In genomic region chr7:13024323-13024722, GRCh38 we compare ENCODE assay signal across 20 cellular contexts.
"Had no signal": no experiment of that assay in that cellular context is flagged by ENCODE, and none has a peak within 500 bp of the region (broad histone marks: within the 10 kb centered on the region; RNA-seq: fewer than 3 reads in every experiment).

No MANE protein-coding gene starts in this region.

- H3K79me2 ChIP-seq: parathyroid adenoma had no signal

- H3K4me3 Mint-ChIP-seq: activated CD4-positive, alpha-beta memory T cell treated with anti-CD3 and anti-CD28 coated beads for 36 hours; activated CD8-positive, alpha-beta memory T cell treated with anti-CD3 and anti-CD28 coated beads, Interleukin-2, amount 10 ng/mL, durations not matched to agents 7 days and 5 days; activated naive CD4-positive, alpha-beta T cell treated with anti-CD3 and anti-CD28 coated beads, Interleukin-2, amount 10 ng/mL, durations not matched to agents 7 days and 5 days; memory B cell; naive thymus-derived CD4-positive, alpha-beta T cell; stimulated activated naive B cell treated with anti-CD40 and anti-IgM and Interleukin-4, amounts not matched to agents 10 μg/mL and 1 μg/mL and 100 μg/mL, for 72 hours; T-cell had no signal

- H3K27me3 Mint-ChIP-seq: activated CD4-positive, alpha-beta memory T cell treated with anti-CD3 and anti-CD28 coated beads for 36 hours; activated CD8-positive, alpha-beta memory T cell treated with anti-CD3 and anti-CD28 coated beads, Interleukin-2, amount 10 ng/mL, durations not matched to agents 7 days and 5 days; activated naive CD4-positive, alpha-beta T cell treated with anti-CD3 and anti-CD28 coated beads, Interleukin-2, amount 10 ng/mL, durations not matched to agents 7 days and 5 days had no signal

- H3K27ac ChIP-seq: ascending aorta, left lung, neutrophil, parathyroid adenoma had no signal

- ATAC-seq: activated CD8-positive, alpha-beta memory T cell treated with anti-CD3 and anti-CD28 coated beads, Interleukin-2, amount 10 ng/mL, durations not matched to agents 7 days and 5 days; left lung; mucosa of descending colon; naive thymus-derived CD4-positive, alpha-beta T cell; stimulated activated naive B cell treated with anti-CD40 and anti-IgM and Interleukin-4, amounts not matched to agents 10 μg/mL and 1 μg/mL and 100 μg/mL, for 72 hours; T-cell had no signal

- H3K4me1 ChIP-seq: ascending aorta, left lung, parathyroid adenoma, uterus had no signal

- H3K36me3 ChIP-seq: ascending aorta, left lung, neutrophil, tibial nerve, uterus had no signal

- FAIRE-seq: bronchial epithelial cell, keratinocyte had no signal

- H3K4me1 Mint-ChIP-seq: activated CD8-positive, alpha-beta memory T cell treated with anti-CD3 and anti-CD28 coated beads, Interleukin-2, amount 10 ng/mL, durations not matched to agents 7 days and 5 days; activated naive CD4-positive, alpha-beta T cell treated with anti-CD3 and anti-CD28 coated beads, Interleukin-2, amount 10 ng/mL, durations not matched to agents 7 days and 5 days; memory B cell; naive thymus-derived CD4-positive, alpha-beta T cell; stimulated activated naive B cell treated with anti-CD40 and anti-IgM and Interleukin-4, amounts not matched to agents 10 μg/mL and 1 μg/mL and 100 μg/mL, for 72 hours; T-cell had no signal

- H3K27ac Mint-ChIP-seq: activated CD4-positive, alpha-beta memory T cell treated with anti-CD3 and anti-CD28 coated beads for 36 hours; activated CD8-positive, alpha-beta memory T cell treated with anti-CD3 and anti-CD28 coated beads, Interleukin-2, amount 10 ng/mL, durations not matched to agents 7 days and 5 days; activated naive CD4-positive, alpha-beta T cell treated with anti-CD3 and anti-CD28 coated beads, Interleukin-2, amount 10 ng/mL, durations not matched to agents 7 days and 5 days; memory B cell; naive thymus-derived CD4-positive, alpha-beta T cell; stimulated activated naive B cell treated with anti-CD40 and anti-IgM and Interleukin-4, amounts not matched to agents 10 μg/mL and 1 μg/mL and 100 μg/mL, for 72 hours; T-cell had no signal

- H3K9ac ChIP-seq: parathyroid adenoma had no signal

- H3K9me3 Mint-ChIP-seq: activated CD4-positive, alpha-beta memory T cell treated with anti-CD3 and anti-CD28 coated beads for 36 hours; activated naive CD4-positive, alpha-beta T cell treated with anti-CD3 and anti-CD28 coated beads, Interleukin-2, amount 10 ng/mL, durations not matched to agents 7 days and 5 days; memory B cell; T-cell had no signal

- H3K9me3 ChIP-seq: ascending aorta, left lung, mucosa of descending colon, neutrophil, tibial nerve, uterus had no signal

- H2AFZ ChIP-seq: parathyroid adenoma had no signal

- DNase-seq: activated CD4-positive, alpha-beta memory T cell treated with anti-CD3 and anti-CD28 coated beads for 36 hours; activated CD8-positive, alpha-beta memory T cell treated with anti-CD3 and anti-CD28 coated beads, Interleukin-2, amount 10 ng/mL, durations not matched to agents 7 days and 5 days; activated naive CD4-positive, alpha-beta T cell treated with anti-CD3 and anti-CD28 coated beads, Interleukin-2, amount 10 ng/mL, durations not matched to agents 7 days and 5 days; activated T-cell treated with anti-CD3 and anti-CD28 coated beads, Interleukin-2, amount 50 U/mL, for 1 hour; hippocampal formation; left lung; mucosa of descending colon; naive thymus-derived CD4-positive, alpha-beta T cell; stimulated activated CD4-positive, alpha-beta T cell treated with anti-CD3 and anti-CD28 coated beads, Interleukin-4, amount 100 ng/mL, for 1 hour; stimulated activated naive B cell treated with anti-CD40 and anti-IgM and Interleukin-4, amounts not matched to agents 10 μg/mL and 1 μg/mL and 100 μg/mL, for 72 hours; T-cell; T-helper 9 cell; uterus had no signal

- H3K27me3 ChIP-seq: ascending aorta, left lung, neutrophil, tibial nerve, uterus had no signal

- H3K4me3 ChIP-seq: ascending aorta, left lung, mucosa of descending colon, tibial nerve, uterus had no signal

- H3K36me3 Mint-ChIP-seq: activated CD4-positive, alpha-beta memory T cell treated with anti-CD3 and anti-CD28 coated beads for 36 hours; activated CD8-positive, alpha-beta memory T cell treated with anti-CD3 and anti-CD28 coated beads, Interleukin-2, amount 10 ng/mL, durations not matched to agents 7 days and 5 days; activated naive CD4-positive, alpha-beta T cell treated with anti-CD3 and anti-CD28 coated beads, Interleukin-2, amount 10 ng/mL, durations not matched to agents 7 days and 5 days; memory B cell; naive thymus-derived CD4-positive, alpha-beta T cell; T-cell had no signal
